Comparison of ENCODE assay signal across 1 cellular context in genomic region chr5:149320791-149321330, GRCh38.
TF ChIP-seq lines count a peak whose summit lies in the region.

No MANE protein-coding gene starts in this region.

TF ChIP-seq in K562, 482 proteins besides CTCF, POLR2A, EP300 and RAD21 (continued from another document):
- TF ChIP-seq TEAD4 (IDR thresholded peaks at IDR 0.05; ENCODE audit: low read length), result peak; percentile 85
- TF ChIP-seq TEAD4 (CRISPR knock-in tag; IDR thresholded peaks at IDR 0.05; ENCODE audit: borderline replicate concordance), result no peak
- peak; percentile 81 to 84 for TF ChIP-seq TEAD1 (CRISPR knock-in tag; IDR thresholded peaks at IDR 0.05)
- TF ChIP-seq, protein P1, sequence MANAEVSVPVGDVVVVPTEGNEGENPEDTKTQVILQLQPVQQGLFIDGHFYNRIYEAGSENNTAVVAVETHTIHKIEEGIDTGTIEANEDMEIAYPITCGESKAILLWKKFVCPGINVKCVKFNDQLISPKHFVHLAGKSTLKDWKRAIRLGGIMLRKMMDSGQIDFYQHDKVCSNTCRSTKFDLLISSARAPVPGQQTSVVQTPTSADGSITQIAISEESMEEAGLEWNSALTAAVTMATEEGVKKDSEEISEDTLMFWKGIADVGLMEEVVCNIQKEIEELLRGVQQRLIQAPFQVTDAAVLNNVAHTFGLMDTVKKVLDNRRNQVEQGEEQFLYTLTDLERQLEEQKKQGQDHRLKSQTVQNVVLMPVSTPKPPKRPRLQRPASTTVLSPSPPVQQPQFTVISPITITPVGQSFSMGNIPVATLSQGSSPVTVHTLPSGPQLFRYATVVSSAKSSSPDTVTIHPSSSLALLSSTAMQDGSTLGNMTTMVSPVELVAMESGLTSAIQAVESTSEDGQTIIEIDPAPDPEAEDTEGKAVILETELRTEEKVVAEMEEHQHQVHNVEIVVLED (CRISPR knock-in tag; IDR thresholded peaks at IDR 0.05), result peak; percentile 15; the same call in 1 of the 2 replicates
- TF ChIP-seq BCOR (IDR thresholded peaks at IDR 0.05), result peak; percentile 62; the same call in 1 of the 2 replicates
- no peak for TF ChIP-seq SNIP1 (IDR thresholded peaks at IDR 0.05; ENCODE audit: low read depth)
- peak; percentile 43 for TF ChIP-seq DACH1 (IDR thresholded peaks at IDR 0.05; ENCODE audit: partially characterized antibody)
- 0 out of 2 replicates have a peak, but pooled peaks have one; percentile 37 for TF ChIP-seq ZNF175 (CRISPR knock-in tag; IDR thresholded peaks at IDR 0.05; ENCODE audit: low read depth)
- no peak for TF ChIP-seq BCL6 (CRISPR knock-in tag; IDR thresholded peaks at IDR 0.05)
- TF ChIP-seq ZEB2 (IDR thresholded peaks at IDR 0.05), result peak; percentile 81
- TF ChIP-seq HDAC3 (IDR thresholded peaks at IDR 0.05; ENCODE audit: borderline replicate concordance, partially characterized antibody), result peak; percentile 71
- TF ChIP-seq STAT5A (IDR thresholded peaks at IDR 0.05; ENCODE audit: borderline replicate concordance, low read length), result peak; percentile 64
- no peak for TF ChIP-seq CHD7 (IDR thresholded peaks at IDR 0.05; ENCODE audit: low read depth, low read length)
- peak; percentile 52 for TF ChIP-seq MAX (CRISPR knock-in tag; IDR thresholded peaks at IDR 0.05)
- TF ChIP-seq ATF1 (CRISPR knock-in tag; IDR thresholded peaks at IDR 0.05), result no peak
- TF ChIP-seq ATF1 (tag; IDR thresholded peaks at IDR 0.05), result peak; percentile 68
- peak; percentile 63; the same call in 1 of the 2 replicates for TF ChIP-seq ESRRA (IDR thresholded peaks at IDR 0.05; ENCODE audit: borderline replicate concordance, low read depth)
